ENCODE assay signal across 8 cellular contexts in genomic region chr17:75406222-75406615, GRCh38. TPM values are rescaled to one million over a fixed set of nuclear protein-coding genes. Genes with fewer than 3 reads are reported as not detected.
DNase-seq lines count a peak whose midpoint lies in the region; ATAC-seq and TF ChIP-seq lines count a peak whose summit lies in the region.

No MANE protein-coding gene starts in this region.

- H3K9ac ChIP-seq in rectal smooth muscle tissue (ENCODE audit: low read length) = peak overlapping the region; percentile 60

- WGBS in gastroesophageal sphincter (ENCODE audit: low coverage in 1 of 2), 2 donors = 2 to 3% methylated on average over 9 of the region's 9 CpGs

- H3K9me3 ChIP-seq in gastroesophageal sphincter = no peaks in the 10 kb centered on the region

- no peak for TF ChIP-seq EP300 in gastroesophageal sphincter (IDR thresholded peaks at IDR 0.05)

- CTCF ChIA-PET in BJ (lab: Yijun Ruan, JAX) = interaction anchor here (0.8 to 2.4 kb wide), 11 partner anchors 9 to 166 kb away, joined by 3 to 12 read pairs (median 4); partner anchors contain the start of genes MIF4GD and SLC25A19
- CTCF ChIA-PET in HEK293T (lab: Yijun Ruan, JAX) = interaction anchor here (0.6 to 2.8 kb wide), 2 partner anchors 9 to 136 kb away, joined by 3 to 9 read pairs; partner anchors contain the start of gene MIF4GD

- TF ChIP-seq CTCF in BJ (IDR thresholded peaks at IDR 0.05; ENCODE audit: insufficient read depth, low read depth, low read length) = no peak
- no peak for TF ChIP-seq CTCF in gastroesophageal sphincter (IDR thresholded peaks at IDR 0.05)

- H3K27me3 ChIP-seq in BJ (ENCODE audit: control insufficient read depth, insufficient read depth, low read length) (peaks cover 5% of the 10 kb centered on the region; the same call in 1 of the 2 replicates), H7 (ENCODE audit: control insufficient read depth, insufficient read depth, low read length) (no peaks in the 10 kb centered on the region; the same call in 1 of the 2 replicates), gastroesophageal sphincter (no peaks in the 10 kb centered on the region), rectal smooth muscle tissue (ENCODE audit: control insufficient read depth, insufficient read depth, low read length) (no peaks in the 10 kb centered on the region)

- H3K36me3 ChIP-seq in BJ (ENCODE audit: control insufficient read depth, insufficient read depth, low read length) (no peaks in the 10 kb centered on the region), H7 (replicated peaks; ENCODE audit: control insufficient read depth, insufficient read depth, low read length) (no peaks in the 10 kb centered on the region), gastroesophageal sphincter (no peaks in the 10 kb centered on the region), rectal smooth muscle tissue (ENCODE audit: control insufficient read depth, insufficient read depth, low read length) (no peaks in the 10 kb centered on the region)

- DNase-seq in BJ (ENCODE audit: low read depth) (no peak), H7 (no peak), UCSD-AML1 (lab: John Stamatoyannopoulos, UW; ENCODE audit: unreplicated experiment) (peak; percentile 20), HEK293T (ENCODE audit: extremely low spot score) (no peak)

- POLR2A ChIA-PET in BJ (lab: Charles Lee) (interaction anchor here (0.6 to 0.7 kb wide), 2 partner anchors 111 to 117 kb away, joined by 3 to 4 read pairs; partner anchors contain the start of gene SLC25A19), HEK293T (lab: Yijun Ruan, JAX) (interaction anchor here (0.6 to 2.8 kb wide), 22 partner anchors 9 to 393 kb away, joined by 3 to 39 read pairs (median 4); partner anchors contain the start of genes GGA3, MIF4GD, MRPL58 and MRPS7)

- peaks cover 0 to 40% (median 11%) of the 10 kb centered on the region in 3 donors for H3K4me1 ChIP-seq in gastroesophageal sphincter
- H3K4me1 ChIP-seq in rectal smooth muscle tissue (ENCODE audit: control insufficient read depth, insufficient read depth, low read length) = peaks cover 11% of the 10 kb centered on the region

- H3K4me3 ChIP-seq in BJ (ENCODE audit: low read depth, low read length) (peak overlapping the region; percentile 50), H7 (ENCODE audit: insufficient read depth, low read depth, low read length) (peak overlapping the region; percentile 6; the same call in 1 of the 2 replicates), gastroesophageal sphincter (peak overlapping the region; percentile 96 to 99), rectal smooth muscle tissue (ENCODE audit: low read length) (peak overlapping the region; percentile 95)

- H3K27ac ChIP-seq in gastroesophageal sphincter (peak overlapping the region in 3 of 4 donors; percentile 91 to 97 (median 92)), rectal smooth muscle tissue (ENCODE audit: low read depth, low read length) (peak overlapping the region; percentile 52)

- no peak for TF ChIP-seq POLR2A in gastroesophageal sphincter (IDR thresholded peaks at IDR 0.05)

- ATAC-seq in gastroesophageal sphincter (no peak), HG02840 (IDR thresholded peaks at IDR 0.05; ENCODE audit: low FRiP score, unreplicated experiment) (no peak), GM21423 (IDR thresholded peaks at IDR 0.05; ENCODE audit: unreplicated experiment) (no peak)

TF ChIP-seq in HEK293T, 16 proteins besides CTCF, POLR2A, EP300 and RAD21:
- TF ChIP-seq ZNF384 (IDR thresholded peaks at IDR 0.05) (no peak), FOXA1 (IDR thresholded peaks at IDR 0.05) (no peak), LEF1 (IDR thresholded peaks at IDR 0.05; ENCODE audit: borderline replicate concordance) (no peak), SUZ12 (IDR thresholded peaks at IDR 0.05) (no peak), BHLHE40 (IDR thresholded peaks at IDR 0.05; ENCODE audit: borderline replicate concordance) (no peak), L3MBTL2 (conservative IDR thresholded peaks at IDR 0.05) (no peak), FOXK2 (IDR thresholded peaks at IDR 0.05) (no peak), SP1 (IDR thresholded peaks at IDR 0.05) (no peak), FOXM1 (IDR thresholded peaks at IDR 0.05; ENCODE audit: borderline replicate concordance) (no peak), NFRKB (IDR thresholded peaks at IDR 0.05) (no peak)

RNA-seq across cellular contexts. Expression of gene GRB2, which starts 0.7 kb away (rescaled TPM):
- 46.5 and 50.7 TPM in 2 replicates for polyA plus RNA-seq in BJ (2011; rRNA removed)
- 17.7 and 19.5 TPM in 2 replicates for polyA minus RNA-seq in BJ (2011; rRNA and poly(A)+ RNA removed)
- total RNA-seq in H7 (2014; rRNA removed; shearing (Covaris generic)) = 98.7 and 100 TPM in 2 replicates
- total RNA-seq in gastroesophageal sphincter = 100 to 1,000 TPM in 2 of 4 donors, 10 to 100 TPM in 2; 80.6 to 113 (median 97.6) TPM

RNA-seq across cellular contexts. Expression of gene TMEM94, which starts 50.2 kb away (rescaled TPM):
- 14.0 and 35.5 TPM in 2 replicates for polyA plus RNA-seq in BJ (2011; rRNA removed)
- 30.5 and 35.2 TPM in 2 replicates for polyA minus RNA-seq in BJ (2011; rRNA and poly(A)+ RNA removed)
- 58.2 and 76.8 TPM in 2 replicates for total RNA-seq in H7 (2014; rRNA removed; shearing (Covaris generic))
- 10 to 100 TPM; 31.0 to 50.3 (median 42.8) TPM for total RNA-seq in gastroesophageal sphincter

Comparison
In these comparisons a context has a peak if more than half of its experiments do, and no peak if none do; other contexts are left out.
1. H3K4me3 ChIP-seq: peak in every context shown above with its lines; median percentile 98 in gastroesophageal sphincter; 95 in rectal smooth muscle tissue; 50 in BJ; 6 in H7.